Comparison of ENCODE assay signal across 8 cellular contexts in genomic region chr3:174826069-174826468, GRCh38.
"Had no signal": no experiment of that assay in that cellular context is flagged by ENCODE, and none has a peak within 500 bp of the region (broad histone marks: within the 10 kb centered on the region; RNA-seq: fewer than 3 reads in every experiment).

No MANE protein-coding gene starts in this region.

- DNase-seq: GDM1, GF-D8 had no signal

- H3K4me3 ChIP-seq: GM12878 had no signal

- ATAC-seq: GM12878 had no signal

- FAIRE-seq: G401.6, GM12878, GM12891, GM12892, GM18507, GM19239 had no signal
